Comparison of ENCODE assay signal across 8 cellular contexts in genomic region chr1:30085814-30086770, GRCh38.
DNase-seq lines count a peak whose midpoint lies in the region; ATAC-seq lines count a peak whose summit lies in the region.

No MANE protein-coding gene starts in this region.

- no peak overlapping the region; the same call in 1 of the 2 replicates for H3K9ac ChIP-seq in iPS-20b (ENCODE audit: low read depth, low read length)

- H3K4me1 ChIP-seq in iPS-20b (ENCODE audit: insufficient read depth, low read length), result no peaks in the 10 kb centered on the region

- H3K9me3 ChIP-seq in iPS-20b (ENCODE audit: insufficient read depth, low read depth, low read length), result peaks cover 1% of the 10 kb centered on the region; the same call in 1 of the 2 replicates

- DNase-seq in G401 (ENCODE audit: low spot score), result peak; percentile 16
- DNase-seq in NCI-H1694 treated with DMSO at 0.1 percent for 48 hours (lab: John Stamatoyannopoulos, UW), result peak; percentile 44
- DNase-seq in astrocyte of the hippocampus (ENCODE audit: low read depth, low spot score), result peak; percentile 84
- DNase-seq in stimulated activated CD4-positive, alpha-beta T cell treated with anti-CD3 and anti-CD28 coated beads, Interleukin-4, amount 100 ng/mL, for 1 hour, result peak; percentile 32
- no peak for DNase-seq in NCI-H1105 treated with DMSO at 0.1 percent for 48 hours (lab: John Stamatoyannopoulos, UW)
- no peak for DNase-seq in DMS53 treated with DMSO at 0.1 percent for 48 hours (lab: John Stamatoyannopoulos, UW; ENCODE audit: unreplicated experiment)

- no peak for ATAC-seq in GM18502 (IDR thresholded peaks at IDR 0.05; ENCODE audit: poor library complexity, unreplicated experiment)

- peak overlapping the region; percentile 56; the same call in 1 of the 2 replicates for H3K4me3 ChIP-seq in iPS-20b (ENCODE audit: low read length)

- no peaks in the 10 kb centered on the region for H3K36me3 ChIP-seq in iPS-20b (ENCODE audit: insufficient read depth, low read depth, low read length)

- in situ Hi-C loops in G401 (cut with HindIII; ENCODE audit: low sequenced_read_pairs), result no loop called here

- H3K27ac ChIP-seq in iPS-20b (ENCODE audit: low read length), result no peak overlapping the region

- no peaks in the 10 kb centered on the region for H3K27me3 ChIP-seq in iPS-20b (ENCODE audit: insufficient read depth, low read length)

Comparison
In these comparisons a context has a peak if more than half of its experiments do, and no peak if none do; other contexts are left out.
1. DNase-seq: peak in G401 (single experiment), NCI-H1694 treated with DMSO at 0.1 percent for 48 hours (single experiment), astrocyte of the hippocampus (single experiment) and stimulated activated CD4-positive, alpha-beta T cell treated with anti-CD3 and anti-CD28 coated beads, Interleukin-4, amount 100 ng/mL, for 1 hour (single experiment); none in NCI-H1105 treated with DMSO at 0.1 percent for 48 hours (single experiment) and DMS53 treated with DMSO at 0.1 percent for 48 hours (single experiment).